In genomic region chr17:7854851-7855642, GRCh38 we compare ENCODE assay signal across 9 cellular contexts. TPM values are rescaled to one million over a fixed set of nuclear protein-coding genes. Genes with fewer than 3 reads are reported as not detected.
DNase-seq lines count a peak whose midpoint lies in the region; ATAC-seq, FAIRE-seq and TF ChIP-seq lines count a peak whose summit lies in the region.
"Had no signal": no experiment of that assay in that cellular context is flagged by ENCODE, and none has a peak within 500 bp of the region (broad histone marks: within the 10 kb centered on the region; RNA-seq: fewer than 3 reads in every experiment).

A gene with protein sequence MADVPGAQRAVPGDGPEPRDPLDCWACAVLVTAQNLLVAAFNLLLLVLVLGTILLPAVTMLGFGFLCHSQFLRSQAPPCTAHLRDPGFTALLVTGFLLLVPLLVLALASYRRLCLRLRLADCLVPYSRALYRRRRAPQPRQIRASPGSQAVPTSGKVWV (plus strand): TSS chr17:7855066. CDS start chr17:7855075, 9 bp downstream.

- TF ChIP-seq CTCF in SK-N-SH (IDR thresholded peaks at IDR 0.05): no peak
- TF ChIP-seq CTCF in astrocyte (IDR thresholded peaks at IDR 0.05; ENCODE audit: insufficient read depth, low read depth, low read length): no peak

- H3K4me3 ChIP-seq in SK-N-SH (ENCODE audit: low read depth in 2 of 2, low read length in 1 of 2): peak within 1 kb of the TSS; percentile 72 to 77; a peak in 2 of 4 replicates
- H3K4me3 ChIP-seq in astrocyte (ENCODE audit: insufficient read depth, low read depth, low read length): peak within 1 kb of the TSS; percentile 83

- H3K4me1 ChIP-seq in SK-N-SH (ENCODE audit: control insufficient read depth in 1 of 2, insufficient read depth in 2 of 2, low read depth in 1 of 2, low read length in 1 of 2) (peaks cover 23 to 46% of the 10 kb centered on the region in 2 experiments; a peak in 3 of 4 replicates), astrocyte (ENCODE audit: insufficient read depth, low read length) (peaks cover 35% of the 10 kb centered on the region)

- peak within 1 kb of the TSS; percentile 50 for H3K4me3 Mint-ChIP-seq in astrocyte (ENCODE audit: unreplicated experiment)

- POLR2A ChIA-PET in SK-N-SH (lab: Yijun Ruan, JAX): no interaction called here

- H3K4me2 ChIP-seq in SK-N-SH: peak within 1 kb of the TSS; percentile 91
- peak within 1 kb of the TSS; percentile 94 for H3K4me2 ChIP-seq in astrocyte (ENCODE audit: low read length)

- FAIRE-seq in astrocyte (lab: Jason Lieb, UNC): no peak

- ATAC-seq in SK-N-SH treated with all-trans-retinoic acid at 6 μM for 48 hours: no peak
- ATAC-seq in GM19455 (IDR thresholded peaks at IDR 0.05; ENCODE audit: unreplicated experiment): no peak

- H3K4me1 Mint-ChIP-seq in astrocyte (ENCODE audit: low read depth, unreplicated experiment): peaks cover 18% of the 10 kb centered on the region

- H3K27me3 ChIP-seq in SK-N-SH (ENCODE audit: insufficient read depth) (no peaks in the 10 kb centered on the region), astrocyte (ENCODE audit: insufficient read depth, low read length) (no peaks in the 10 kb centered on the region)

- peaks cover 17% of the 10 kb centered on the region; the same call in 1 of the 2 replicates for H3K79me2 ChIP-seq in SK-N-SH (ENCODE audit: insufficient read depth)
- H3K79me2 ChIP-seq in astrocyte (ENCODE audit: insufficient read depth, low read length): peaks cover 26% of the 10 kb centered on the region

- H3K27ac ChIP-seq in SK-N-SH (ENCODE audit: low read depth in 2 of 2, low read length in 1 of 2) (peak within 1 kb of the TSS; percentile 93 to 100), astrocyte (ENCODE audit: low read depth, low read length) (peak within 1 kb of the TSS; percentile 93), temporal lobe (ENCODE audit: low read depth, low read length) (peak within 1 kb of the TSS; percentile 17)

- H3K9ac ChIP-seq in SK-N-SH: peak within 1 kb of the TSS; percentile 79; the same call in 1 of the 2 replicates
- H3K9ac ChIP-seq in astrocyte (ENCODE audit: low read length): peak within 1 kb of the TSS; percentile 90

- 95% methylated on average over 45 of the region's 54 CpGs for WGBS in SK-N-SH (ENCODE audit: low lambda C conversion rate)

- no peak for DNase-seq in SK-N-SH
- no peak for DNase-seq in astrocyte (ENCODE audit: low read depth)
- DNase-seq in left kidney (ENCODE audit: low read depth, low spot score): peak; percentile 84
- DNase-seq in activated CD4-positive, CD25-positive, alpha-beta regulatory T cell (lab: John Stamatoyannopoulos, UW): no peak
- no peak for DNase-seq in stimulated activated CD8-positive, alpha-beta memory T cell treated with anti-CD3 and anti-CD28 coated beads, Interleukin-4, amount 100 ng/mL, for 48 hours
- DNase-seq: NCI-H524 treated with DMSO at 0.1 percent for 48 hours had no signal

- peaks cover 31% of the 10 kb centered on the region for H3F3A ChIP-seq in SK-N-SH (replicated peaks; ENCODE audit: insufficient read depth)

- H3K36me3 ChIP-seq in SK-N-SH (replicated peaks in 1 of 2; ENCODE audit: control insufficient read depth in 1 of 2, insufficient read depth in 2 of 2, low read length in 1 of 2) (peaks cover 29 to 50% of the 10 kb centered on the region in 2 experiments), astrocyte (ENCODE audit: insufficient read depth, low read length) (peaks cover 14% of the 10 kb centered on the region)

- H3K9me2 ChIP-seq in SK-N-SH: no peaks in the 10 kb centered on the region

- no peak for TF ChIP-seq EP300 in SK-N-SH (IDR thresholded peaks at IDR 0.05; ENCODE audit: borderline replicate concordance in 1 of 2, low read depth in 1 of 2, low read length in 1 of 2)

- no peak within 1 kb of the TSS for H2AFZ ChIP-seq in SK-N-SH (ENCODE audit: low read depth)
- H2AFZ ChIP-seq in astrocyte (ENCODE audit: low read depth, low read length): no peak within 1 kb of the TSS

- H3K9me3 ChIP-seq in SK-N-SH: no peaks in the 10 kb centered on the region
- H3K9me3 ChIP-seq in astrocyte (ENCODE audit: insufficient read depth, low read depth, low read length): no peaks in the 10 kb centered on the region

- H4K20me1 ChIP-seq in SK-N-SH (ENCODE audit: insufficient read depth) (peaks cover 22% of the 10 kb centered on the region), astrocyte (ENCODE audit: insufficient read depth, low read length) (peaks cover 35% of the 10 kb centered on the region)

- H3K9me3 Mint-ChIP-seq in astrocyte (ENCODE audit: unreplicated experiment): no peaks in the 10 kb centered on the region

- no peaks in the 10 kb centered on the region for H3K27me3 Mint-ChIP-seq in astrocyte (ENCODE audit: low read depth, unreplicated experiment)

- CTCF ChIA-PET in SK-N-SH (lab: Yijun Ruan, JAX): interaction anchor here (1.3 to 3.1 kb wide), 5 partner anchors 10 to 43 kb away, joined by 3 to 32 read pairs (median 3); partner anchors contain the start of gene KDM6B

- H3K27ac Mint-ChIP-seq in astrocyte (ENCODE audit: unreplicated experiment): peak within 1 kb of the TSS; percentile 64

- no peak for TF ChIP-seq RAD21 in SK-N-SH (IDR thresholded peaks at IDR 0.05; ENCODE audit: low read length)

- peaks cover 18% of the 10 kb centered on the region for H3K36me3 Mint-ChIP-seq in astrocyte (ENCODE audit: low read depth, unreplicated experiment)

TF ChIP-seq in SK-N-SH, 30 proteins besides CTCF, POLR2A, EP300 and RAD21:
- no peak for TF ChIP-seq USF2 (IDR thresholded peaks at IDR 0.05; ENCODE audit: borderline replicate concordance, low read depth, low read length)
- TF ChIP-seq SIN3A (IDR thresholded peaks at IDR 0.05; ENCODE audit: borderline replicate concordance, low read depth, low read length): no peak
- TF ChIP-seq JUND (IDR thresholded peaks at IDR 0.05): no peak
- 0 out of 2 replicates have a peak, but pooled peaks have one; percentile 9 for TF ChIP-seq PBX3 (IDR thresholded peaks at IDR 0.05)
- TF ChIP-seq EZH2phosphoT487 (IDR thresholded peaks at IDR 0.05; ENCODE audit: borderline replicate concordance, low read depth): no peak

TF ChIP-seq in SK-N-SH treated with all-trans-retinoic acid at 6 μM for 48 hours, 23 proteins besides CTCF, POLR2A, EP300 and RAD21:
- no peak for TF ChIP-seq ZNF70 (CRISPR knock-in tag; IDR thresholded peaks at IDR 0.05)
- TF ChIP-seq TCF4 (CRISPR knock-in tag; IDR thresholded peaks at IDR 0.05; ENCODE audit: borderline replicate concordance): no peak
- TF ChIP-seq ESRRG (CRISPR knock-in tag; IDR thresholded peaks at IDR 0.05): no peak
- TF ChIP-seq ARNTL (CRISPR knock-in tag; IDR thresholded peaks at IDR 0.05; ENCODE audit: borderline replicate concordance, low read depth): no peak

RNA-seq across cellular contexts. Expression of the gene that starts here (rescaled TPM):
- 0.83 and 1.2 TPM in 2 replicates for polyA plus RNA-seq in SK-N-SH (2012; rRNA removed)
- polyA plus RNA-seq in SK-N-SH (2012; cell fraction: cytosol; rRNA removed): 0.18 and 0.53 TPM in 2 replicates
- polyA plus RNA-seq in SK-N-SH (2012; cell fraction: nucleus; rRNA removed): 10.9 and 14.0 TPM in 2 replicates
- total RNA-seq in astrocyte (25.3 and 33.7 TPM in 2 replicates), temporal lobe (0.49 TPM)

Comparison
In these comparisons a context has a peak if more than half of its experiments do, and no peak if none do; other contexts are left out.
1. RNA of the gene that starts here (total RNA-seq): 25.3 to 33.7 TPM in astrocyte; 0.49 TPM in temporal lobe (single experiment); every median in the first group is over 10 times any median in the second.
2. H3K27ac ChIP-seq: peak in every context shown above with its lines; median percentile 96 in SK-N-SH; 93 in astrocyte; 17 in temporal lobe.